Comparison of ENCODE assay signal across 26 cellular contexts in genomic region chr11:34671946-34672345, GRCh38. TPM values are rescaled to one million over a fixed set of nuclear protein-coding genes. Genes with fewer than 3 reads are reported as not detected.
"Had no signal": no experiment of that assay in that cellular context is flagged by ENCODE, and none has a peak within 500 bp of the region (broad histone marks: within the 10 kb centered on the region; RNA-seq: fewer than 3 reads in every experiment).

No MANE protein-coding gene starts in this region.

- DNase-seq: effector memory CD8-positive, alpha-beta T cell; foreskin fibroblast; gastrocnemius medialis; head of caudate nucleus; kidney; left lung; naive thymus-derived CD8-positive, alpha-beta T cell; nephron progenitor cell; psoas muscle; right cardiac atrium; sigmoid colon; stimulated activated CD4-positive, alpha-beta T cell treated with anti-CD3 and anti-CD28 coated beads, Interleukin-2, amount 100 ng/mL, for 24 hours; stimulated activated CD4-positive, alpha-beta T cell treated with anti-CD3 and anti-CD28 coated beads, Interleukin-4, amount 100 ng/mL, for 24 hours; stimulated activated naive CD8-positive, alpha-beta T cell treated with anti-CD3 and anti-CD28 coated beads, Interleukin-15, Interleukin-2, amounts not matched to agents 100 U/mL and 50 U/mL, for 24 hours; upper lobe of left lung had no signal

- H2AFZ ChIP-seq: parathyroid adenoma had no signal

- H3K4me1 ChIP-seq: gastrocnemius medialis, left lung, psoas muscle, sigmoid colon, tibial nerve, upper lobe of left lung had no signal

- H3K4me3 ChIP-seq: coronary artery, gastrocnemius medialis, left lung, psoas muscle, sigmoid colon, thoracic aorta, tibial nerve, upper lobe of left lung had no signal

- H3K9me3 ChIP-seq: gastrocnemius medialis, psoas muscle, sigmoid colon, thoracic aorta, upper lobe of left lung had no signal

- H3K79me2 ChIP-seq: parathyroid adenoma had no signal

- H3K27ac ChIP-seq: coronary artery, epithelial cell of prostate, gastrocnemius medialis, left lung, parathyroid adenoma, psoas muscle, sigmoid colon, thoracic aorta, tibial nerve, upper lobe of left lung had no signal

- H3K9ac ChIP-seq: parathyroid adenoma had no signal

- H3K27me3 ChIP-seq: gastrocnemius medialis, left lung, sigmoid colon, tibial nerve, upper lobe of left lung had no signal

- H3K36me3 ChIP-seq: gastrocnemius medialis, left lung, sigmoid colon, thoracic aorta, tibial nerve, upper lobe of left lung had no signal

RNA-seq across cellular contexts. Expression of gene EHF, which starts 51.1 kb away (rescaled TPM):
- total RNA-seq: dermis microvascular lymphatic vessel endothelial cell; glomerular endothelial cell; lung microvascular endothelial cell; myocyte; naive thymus-derived CD8-positive, alpha-beta T cell; osteoblast; skeletal muscle tissue had no signal
- polyA plus RNA-seq: naive thymus-derived CD8-positive, alpha-beta T cell had no signal
